ENCODE assay signal across 8 cellular contexts in genomic region chr2:16613475-16613874, GRCh38. TPM values are rescaled to one million over a fixed set of nuclear protein-coding genes. Genes with fewer than 3 reads are reported as not detected.
DNase-seq lines count a peak whose midpoint lies in the region; ATAC-seq and TF ChIP-seq lines count a peak whose summit lies in the region.

No MANE protein-coding gene starts in this region.

- H2AFZ ChIP-seq in Loucy (ENCODE audit: low read length) = no peak overlapping the region

- H3K4me1 Mint-ChIP-seq in activated B cell treated with CpG ODN at 0.5 μM for 24 hours = peaks cover 44% of the 10 kb centered on the region
- H3K4me1 Mint-ChIP-seq in stimulated activated memory B cell treated with anti-CD40 and anti-IgM and Interleukin-4, amounts not matched to agents 10 μg/mL and 1 μg/mL and 100 μg/mL, for 72 hours = peaks cover 64% of the 10 kb centered on the region
- H3K4me1 Mint-ChIP-seq in effector memory CD8-positive, alpha-beta T cell (ENCODE audit: low read depth in 2 of 2) = peaks cover 4 to 5% of the 10 kb centered on the region in 2 donors

- H3K36me3 Mint-ChIP-seq in activated B cell treated with CpG ODN at 0.5 μM for 24 hours (ENCODE audit: low read depth) = peaks cover 89% of the 10 kb centered on the region
- peaks cover 49% of the 10 kb centered on the region for H3K36me3 Mint-ChIP-seq in stimulated activated memory B cell treated with anti-CD40 and anti-IgM and Interleukin-4, amounts not matched to agents 10 μg/mL and 1 μg/mL and 100 μg/mL, for 72 hours
- peaks cover 13% of the 10 kb centered on the region for H3K36me3 Mint-ChIP-seq in effector memory CD8-positive, alpha-beta T cell (ENCODE audit: insufficient read depth)

- H3F3A ChIP-seq in DOHH2 (ENCODE audit: control insufficient read depth, insufficient read depth) (no peaks in the 10 kb centered on the region), Loucy (ENCODE audit: low read depth) (no peaks in the 10 kb centered on the region)

- no peaks in the 10 kb centered on the region for H3K9me3 Mint-ChIP-seq in activated B cell treated with CpG ODN at 0.5 μM for 24 hours
- no peaks in the 10 kb centered on the region for H3K9me3 Mint-ChIP-seq in stimulated activated memory B cell treated with anti-CD40 and anti-IgM and Interleukin-4, amounts not matched to agents 10 μg/mL and 1 μg/mL and 100 μg/mL, for 72 hours
- no peaks in the 10 kb centered on the region for H3K9me3 Mint-ChIP-seq in effector memory CD8-positive, alpha-beta T cell

- H3K4me1 ChIP-seq in DOHH2 (ENCODE audit: control insufficient read depth, low read length) (peaks cover 34% of the 10 kb centered on the region), Loucy (ENCODE audit: insufficient read depth, low read length, poor library complexity, severe bottlenecking) (peaks cover 12% of the 10 kb centered on the region), lower lobe of right lung (peaks cover 57% of the 10 kb centered on the region)

- intact Hi-C loops in activated B cell treated with CpG ODN at 0.5 μM for 24 hours (cut with micrococcal nuclease) = loop anchor here (1.0 to 10.0 kb wide), 3 partner anchors 17 to 691 kb away; no protein-coding TSS in a partner anchor
- intact Hi-C loops in lower lobe of right lung (cut with DNase I) = loop anchor here (10.0 kb wide), 1 partner anchor 141 kb away; no protein-coding TSS in a partner anchor

- H3K27ac ChIP-seq in DOHH2 (ENCODE audit: low read depth, low read length) = no peak overlapping the region
- no peak overlapping the region for H3K27ac ChIP-seq in lower lobe of right lung

- no peaks in the 10 kb centered on the region for H3K27me3 ChIP-seq in DOHH2 (ENCODE audit: control insufficient read depth, low read length)
- no peaks in the 10 kb centered on the region for H3K27me3 ChIP-seq in Loucy (ENCODE audit: insufficient read depth, low read length, poor library complexity, severe bottlenecking)
- no peaks in the 10 kb centered on the region for H3K27me3 ChIP-seq in lower lobe of right lung (ENCODE audit: low read depth)

- no peaks in the 10 kb centered on the region for H3K27me3 Mint-ChIP-seq in activated B cell treated with CpG ODN at 0.5 μM for 24 hours
- H3K27me3 Mint-ChIP-seq in stimulated activated memory B cell treated with anti-CD40 and anti-IgM and Interleukin-4, amounts not matched to agents 10 μg/mL and 1 μg/mL and 100 μg/mL, for 72 hours = no peaks in the 10 kb centered on the region
- H3K27me3 Mint-ChIP-seq in effector memory CD8-positive, alpha-beta T cell = no peaks in the 10 kb centered on the region

- no peaks in the 10 kb centered on the region for H4K20me1 ChIP-seq in DOHH2 (ENCODE audit: control insufficient read depth, insufficient read depth, low read depth, low read length)
- no peaks in the 10 kb centered on the region for H4K20me1 ChIP-seq in Loucy (ENCODE audit: insufficient read depth, low read length, poor library complexity, severe bottlenecking)

- H3K36me3 ChIP-seq in DOHH2 (ENCODE audit: control insufficient read depth, low read length) = peaks cover 18% of the 10 kb centered on the region
- H3K36me3 ChIP-seq in Loucy (ENCODE audit: insufficient read depth, low read length) = no peaks in the 10 kb centered on the region
- H3K36me3 ChIP-seq in lower lobe of right lung = peaks cover 7% of the 10 kb centered on the region

- no peak for DNase-seq in activated B cell treated with CpG ODN at 0.5 μM for 24 hours
- DNase-seq in lower lobe of right lung = no peak
- no peak for DNase-seq in effector memory CD8-positive, alpha-beta T cell
- DNase-seq in activated CD4-positive, alpha-beta T cell treated with anti-CD3 and anti-CD28 coated beads, Interleukin-2, amount 50 U/mL, for 1 hour = no peak
- DNase-seq in NCI-H226 = no peak

- H3K9ac ChIP-seq in Loucy (ENCODE audit: low read depth, low read length, poor library complexity, severe bottlenecking) = no peak overlapping the region

- TF ChIP-seq CTCF in DOHH2 (IDR thresholded peaks at IDR 0.05; ENCODE audit: low read depth, low read length, poor library complexity, severe bottlenecking) (peak; percentile 80), Loucy (conservative IDR thresholded peaks at IDR 0.05; ENCODE audit: low read length) (peak; percentile 91), activated B cell treated with CpG ODN at 0.5 μM for 24 hours (IDR thresholded peaks at IDR 0.05) (no peak), lower lobe of right lung (IDR thresholded peaks at IDR 0.05) (peak; percentile 40)

- H3K4me2 ChIP-seq in DOHH2 (ENCODE audit: low read length) (no peak overlapping the region), Loucy (ENCODE audit: low read depth, low read length, poor library complexity, severe bottlenecking) (no peak overlapping the region)

- no peak overlapping the region for H3K27ac Mint-ChIP-seq in activated B cell treated with CpG ODN at 0.5 μM for 24 hours
- H3K27ac Mint-ChIP-seq in stimulated activated memory B cell treated with anti-CD40 and anti-IgM and Interleukin-4, amounts not matched to agents 10 μg/mL and 1 μg/mL and 100 μg/mL, for 72 hours = no peak overlapping the region
- no peak overlapping the region for H3K27ac Mint-ChIP-seq in effector memory CD8-positive, alpha-beta T cell

- H3K9me2 ChIP-seq in DOHH2 (replicated peaks; ENCODE audit: control insufficient read depth, low read length) (no peaks in the 10 kb centered on the region), Loucy (replicated peaks; ENCODE audit: low read depth, low read length) (no peaks in the 10 kb centered on the region)

- CTCF ChIA-PET in activated B cell treated with CpG ODN at 0.5 μM for 24 hours (lab: Charles Lee) = interaction anchor here (0.8 to 5.6 kb wide), 14 partner anchors 9 to 160 kb away, joined by 3 to 129 read pairs (median 4); no protein-coding TSS in a partner anchor

- POLR2A ChIA-PET in activated B cell treated with CpG ODN at 0.5 μM for 24 hours (lab: Charles Lee) = interaction anchor here (0.8 to 1.3 kb wide), 3 partner anchors 9 to 143 kb away, joined by 3 to 4 read pairs (median 4); no protein-coding TSS in a partner anchor

- H3K4me3 ChIP-seq in DOHH2 (ENCODE audit: low read length) (no peak overlapping the region), Loucy (ENCODE audit: low read length, poor library complexity, severe bottlenecking) (no peak overlapping the region), lower lobe of right lung (no peak overlapping the region)

- no peak overlapping the region for H3K4me3 Mint-ChIP-seq in activated B cell treated with CpG ODN at 0.5 μM for 24 hours
- no peak overlapping the region for H3K4me3 Mint-ChIP-seq in stimulated activated memory B cell treated with anti-CD40 and anti-IgM and Interleukin-4, amounts not matched to agents 10 μg/mL and 1 μg/mL and 100 μg/mL, for 72 hours
- H3K4me3 Mint-ChIP-seq in effector memory CD8-positive, alpha-beta T cell = no peak overlapping the region

- H3K9me3 ChIP-seq in DOHH2 (ENCODE audit: control insufficient read depth, insufficient read depth, low read length) (no peaks in the 10 kb centered on the region), Loucy (ENCODE audit: insufficient read depth, low read depth, low read length) (no peaks in the 10 kb centered on the region), lower lobe of right lung (no peaks in the 10 kb centered on the region)

- no peaks in the 10 kb centered on the region for H3K79me2 ChIP-seq in DOHH2 (ENCODE audit: control insufficient read depth, low read length)
- no peaks in the 10 kb centered on the region for H3K79me2 ChIP-seq in Loucy (ENCODE audit: insufficient read depth, low read length)

- ATAC-seq in activated B cell treated with CpG ODN at 0.5 μM for 24 hours (ENCODE audit: low read depth) = peak; percentile 45
- no peak for ATAC-seq in lower lobe of right lung
- no peak for ATAC-seq in stimulated activated memory B cell treated with anti-CD40 and anti-IgM and Interleukin-4, amounts not matched to agents 10 μg/mL and 1 μg/mL and 100 μg/mL, for 72 hours
- no peak for ATAC-seq in effector memory CD8-positive, alpha-beta T cell (replicated peaks)

RNA-seq across cellular contexts. Expression of gene CYRIA, which starts 52.2 kb away (rescaled TPM):
- 72.7 and 76.1 TPM in 2 replicates for total RNA-seq in activated B cell treated with CpG ODN at 0.5 μM for 24 hours
- 29.4 TPM for total RNA-seq in lower lobe of right lung
